In the genomic region with DNA sequence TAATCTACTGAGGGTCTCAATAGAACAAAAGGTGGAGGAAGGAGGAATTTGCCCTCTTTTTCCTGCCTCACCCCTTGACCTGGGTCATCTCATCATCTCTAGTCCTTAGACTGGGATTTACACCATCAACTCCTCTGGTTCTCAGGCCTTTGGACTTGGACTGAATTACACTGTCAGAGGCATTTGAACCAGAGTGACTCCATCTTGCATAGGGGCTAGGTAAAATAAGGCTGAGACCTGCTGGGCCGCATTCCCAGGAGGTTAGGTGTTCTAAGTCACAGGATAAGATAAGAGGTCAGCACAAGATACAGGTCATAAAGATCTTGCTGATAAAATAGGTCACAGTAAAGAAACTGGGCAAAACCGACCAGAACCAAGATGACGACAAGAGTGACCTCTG, we compare ENCODE assay signal across 1 cellular context.
TF ChIP-seq lines count a peak whose summit lies in the region.

No MANE protein-coding gene starts in this region.

TF ChIP-seq in K562, 482 proteins besides CTCF, POLR2A, EP300 and RAD21 (continued from another document):
- TF ChIP-seq TEAD2 (tag; IDR thresholded peaks at IDR 0.05), result peak; percentile 51
- no peak for TF ChIP-seq MCM5 (IDR thresholded peaks at IDR 0.05; ENCODE audit: low read depth)
- TF ChIP-seq CBX2 (IDR thresholded peaks at IDR 0.05; ENCODE audit: insufficient read depth, low read length, poor library complexity, severe bottlenecking), result no peak
- no peak for TF ChIP-seq ETV5 (CRISPR knock-in tag; IDR thresholded peaks at IDR 0.05; ENCODE audit: low read depth)
- no peak for TF ChIP-seq POLR2AphosphoS2 (IDR thresholded peaks at IDR 0.05; ENCODE audit: low read length)
- TF ChIP-seq ETS2 (tag; IDR thresholded peaks at IDR 0.05; ENCODE audit: borderline replicate concordance, poor library complexity, severe bottlenecking), result no peak
- TF ChIP-seq, protein P1, sequence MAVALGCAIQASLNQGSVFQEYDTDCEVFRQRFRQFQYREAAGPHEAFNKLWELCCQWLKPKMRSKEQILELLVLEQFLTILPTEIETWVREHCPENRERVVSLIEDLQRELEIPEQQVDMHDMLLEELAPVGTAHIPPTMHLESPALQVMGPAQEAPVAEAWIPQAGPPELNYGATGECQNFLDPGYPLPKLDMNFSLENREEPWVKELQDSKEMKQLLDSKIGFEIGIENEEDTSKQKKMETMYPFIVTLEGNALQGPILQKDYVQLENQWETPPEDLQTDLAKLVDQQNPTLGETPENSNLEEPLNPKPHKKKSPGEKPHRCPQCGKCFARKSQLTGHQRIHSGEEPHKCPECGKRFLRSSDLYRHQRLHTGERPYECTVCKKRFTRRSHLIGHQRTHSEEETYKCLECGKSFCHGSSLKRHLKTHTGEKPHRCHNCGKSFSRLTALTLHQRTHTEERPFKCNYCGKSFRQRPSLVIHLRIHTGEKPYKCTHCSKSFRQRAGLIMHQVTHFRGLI (CRISPR knock-in tag; IDR thresholded peaks at IDR 0.05), result no peak
- TF ChIP-seq PCBP1 (IDR thresholded peaks at IDR 0.05; ENCODE audit: low read depth, low read length, poor library complexity, severe bottlenecking), result no peak
- TF ChIP-seq, protein P2, sequence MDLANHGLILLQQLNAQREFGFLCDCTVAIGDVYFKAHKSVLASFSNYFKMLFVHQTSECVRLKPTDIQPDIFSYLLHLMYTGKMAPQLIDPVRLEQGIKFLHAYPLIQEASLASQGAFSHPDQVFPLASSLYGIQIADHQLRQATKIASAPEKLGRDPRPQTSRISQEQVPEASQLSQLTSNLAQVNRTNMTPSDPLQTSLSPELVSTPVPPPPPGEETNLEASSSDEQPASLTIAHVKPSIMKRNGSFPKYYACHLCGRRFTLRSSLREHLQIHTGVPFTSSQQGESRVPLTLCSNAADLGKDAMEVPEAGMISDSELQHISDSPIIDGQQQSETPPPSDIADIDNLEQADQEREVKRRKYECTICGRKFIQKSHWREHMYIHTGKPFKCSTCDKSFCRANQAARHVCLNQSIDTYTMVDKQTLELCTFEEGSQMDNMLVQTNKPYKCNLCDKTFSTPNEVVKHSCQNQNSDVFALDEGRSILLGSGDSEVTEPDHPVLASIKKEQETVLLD (IDR thresholded peaks at IDR 0.05), result no peak
- no peak for TF ChIP-seq ZNF140 (CRISPR knock-in tag; IDR thresholded peaks at IDR 0.05)
- TF ChIP-seq HLTF (IDR thresholded peaks at IDR 0.05), result no peak
